In the genomic region with DNA sequence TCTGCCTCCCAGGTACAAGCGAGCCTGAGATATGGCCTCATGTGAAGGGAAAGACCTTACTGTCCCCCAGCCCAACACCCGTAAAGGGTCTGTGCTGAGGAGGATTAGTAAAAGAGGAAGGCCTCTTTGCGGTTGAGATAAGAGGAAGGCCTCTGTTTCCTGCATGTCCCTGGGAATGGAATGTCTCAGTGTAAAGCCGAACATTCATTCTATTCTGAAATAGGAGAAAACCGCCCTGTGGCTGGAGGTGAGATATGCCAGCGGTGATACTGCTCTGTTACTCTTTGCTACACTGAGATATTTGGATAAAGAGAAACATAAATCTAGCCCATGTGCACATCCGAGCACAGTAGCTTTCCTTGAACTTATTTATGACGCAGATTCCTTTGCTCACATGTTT, we compare ENCODE assay signal across 20 cellular contexts. TPM values are rescaled to one million over a fixed set of nuclear protein-coding genes. Genes with fewer than 3 reads are reported as not detected.
"Had no signal": no experiment of that assay in that cellular context is flagged by ENCODE, and none has a peak within 500 bp of the region (broad histone marks: within the 10 kb centered on the region; RNA-seq: fewer than 3 reads in every experiment).

No MANE protein-coding gene starts in this region.

RNA-seq across cellular contexts. Expression of a gene that starts 26.7 kb away (rescaled TPM):
- total RNA-seq: dorsolateral prefrontal cortex; esophagus mucosa; fibroblast of lung; heart right ventricle; kidney epithelial cell; left cardiac atrium; left lung; lower leg skin; lung microvascular endothelial cell; mesothelial cell of epicardium; mucosa of descending colon; natural killer cell treated with Interleukin-12 subunit alpha and Interleukin-12 subunit beta and Interleukin-15 and Interleukin-18, amount 100 ng/mL, for 72 hours; neural crest cell; omental fat pad; pancreas; posterior vena cava; pulmonary artery endothelial cell; spleen; testis; urinary bladder had no signal

RNA-seq across cellular contexts. Expression of a gene that starts 34.5 kb away (rescaled TPM):
- total RNA-seq: esophagus mucosa; lung microvascular endothelial cell; mesothelial cell of epicardium; natural killer cell treated with Interleukin-12 subunit alpha and Interleukin-12 subunit beta and Interleukin-15 and Interleukin-18, amount 100 ng/mL, for 72 hours; neural crest cell; pulmonary artery endothelial cell; urinary bladder had no signal
